Comparison of ENCODE assay signal across 8 cellular contexts in genomic region chr12:50400638-50401382, GRCh38. TPM values are rescaled to one million over a fixed set of nuclear protein-coding genes. Genes with fewer than 3 reads are reported as not detected.
DNase-seq lines count a peak whose midpoint lies in the region; ATAC-seq and TF ChIP-seq lines count a peak whose summit lies in the region.

LARP4 (plus strand) TSS chr12:50400885; CDS start chr12:50401011, 126 bp downstream.

- H4K20me1 ChIP-seq in BLaER1 treated with 17β-estradiol and CSF1 and Interleukin-3, amounts not matched to agents 10 nM and 100 nM = peaks cover 23 to 49% (median 44%) of the 10 kb centered on the region in 11 experiments; a peak in 20 of 22 replicates

- H3K36me3 ChIP-seq in BLaER1 treated with 17β-estradiol and CSF1 and Interleukin-3, amounts not matched to agents 10 nM and 100 nM = peaks cover 0 to 24% (median 5%) of the 10 kb centered on the region in 11 experiments; a peak in 6 of 22 replicates
- no peaks in the 10 kb centered on the region for H3K36me3 ChIP-seq in left lung

- peaks cover 6 to 35% (median 18%) of the 10 kb centered on the region in 10 experiments for H3K4me1 ChIP-seq in BLaER1 treated with 17β-estradiol and CSF1 and Interleukin-3, amounts not matched to agents 10 nM and 100 nM
- peaks cover 11 to 36% of the 10 kb centered on the region in 2 donors for H3K4me1 ChIP-seq in left lung

- ATAC-seq in GM19372 (IDR thresholded peaks at IDR 0.05; ENCODE audit: low read depth, unreplicated experiment) = peak; percentile 89
- peak; percentile 72 for ATAC-seq in HG03565 (IDR thresholded peaks at IDR 0.05; ENCODE audit: unreplicated experiment)
- ATAC-seq in left lung = peak; percentile 97

- H3K27me3 ChIP-seq in BLaER1 treated with 17β-estradiol and CSF1 and Interleukin-3, amounts not matched to agents 10 nM and 100 nM = no peaks in the 10 kb centered on the region
- H3K27me3 ChIP-seq in left lung = no peaks in the 10 kb centered on the region

- H3K27ac ChIP-seq in BLaER1 treated with 17β-estradiol and CSF1 and Interleukin-3, amounts not matched to agents 10 nM and 100 nM = peak within 1 kb of the TSS; percentile 79 to 93 (median 87)
- H3K27ac ChIP-seq in left lung = peak within 1 kb of the TSS; percentile 92

- intact Hi-C loops in left lung (cut with DNase I) = no loop called here

- DNase-seq in NCI-H774 (lab: John Stamatoyannopoulos, UW) = peak; percentile 97
- DNase-seq in activated CD4-positive, alpha-beta T cell treated with anti-CD3 and anti-CD28 coated beads, Interleukin-2, amount 50 U/mL, for 4 hours = peak; percentile 85
- DNase-seq in dermis blood vessel endothelial cell = peak; percentile 96
- peak; percentile 94 to 96 for DNase-seq in left lung
- peak; percentile 82 to 89 for DNase-seq in stimulated activated CD4-positive, alpha-beta T cell treated with anti-CD3 and anti-CD28 coated beads, Interleukin-2, amount 100 ng/mL, for 48 hours

- peak within 1 kb of the TSS; percentile 80 to 97 (median 86) for H3K4me2 ChIP-seq in BLaER1 treated with 17β-estradiol and CSF1 and Interleukin-3, amounts not matched to agents 10 nM and 100 nM

- TF ChIP-seq CTCF in left lung (IDR thresholded peaks at IDR 0.05) = no peak

- peak within 1 kb of the TSS; percentile 68 to 96 (median 86) for H3K4me3 ChIP-seq in BLaER1 treated with 17β-estradiol and CSF1 and Interleukin-3, amounts not matched to agents 10 nM and 100 nM
- peak within 1 kb of the TSS; percentile 72 to 89 for H3K4me3 ChIP-seq in left lung

- H3K9me3 ChIP-seq in BLaER1 treated with 17β-estradiol and CSF1 and Interleukin-3, amounts not matched to agents 10 nM and 100 nM (replicated peaks in 1 of 11) = no peaks in the 10 kb centered on the region
- no peaks in the 10 kb centered on the region for H3K9me3 ChIP-seq in left lung

- peak within 1 kb of the TSS; percentile 83 to 91 (median 87) for H3K9ac ChIP-seq in BLaER1 treated with 17β-estradiol and CSF1 and Interleukin-3, amounts not matched to agents 10 nM and 100 nM

RNA-seq across cellular contexts. Expression of gene LARP4, which starts in this region (rescaled TPM):
- total RNA-seq in dermis blood vessel endothelial cell (50.2 and 82.5 TPM in 2 replicates), left lung (10 to 100 TPM; 58.5 to 65.4 TPM)

Comparison
In these comparisons a context has a peak if more than half of its experiments do, and no peak if none do; other contexts are left out.
1. Peak in every context shown above with its lines: DNase-seq, ATAC-seq, H3K4me3 ChIP-seq and H3K27ac ChIP-seq.